In genomic region chr19:12668346-12668745, GRCh38 we compare ENCODE assay signal across 8 cellular contexts. TPM values are rescaled to one million over a fixed set of nuclear protein-coding genes. Genes with fewer than 3 reads are reported as not detected.
A peak's percentile ranks its signal among the peaks of the same experiment; 100 is the strongest.
DNase-seq lines count a peak whose midpoint lies in the region; ATAC-seq and TF ChIP-seq lines count a peak whose summit lies in the region.

No MANE protein-coding gene starts in this region.

- H3K9ac ChIP-seq in SK-N-MC (ENCODE audit: insufficient read length), result peak overlapping the region; percentile 96
- H3K9ac ChIP-seq in fibroblast of lung (ENCODE audit: insufficient read depth, low read length), result peak overlapping the region; percentile 91

- 61 to 78% (median 62%) methylated on average over 8 of the region's 8 CpGs for WGBS in psoas muscle, 3 donors

- peak overlapping the region; percentile 77 for H3K4me2 ChIP-seq in fibroblast of lung (ENCODE audit: extremely low read depth, insufficient read depth, low read length)

- intact Hi-C loops in psoas muscle (cut with DNase I), result no loop called here

- H3K4me1 ChIP-seq in fibroblast of lung (ENCODE audit: control insufficient read depth, extremely low read depth, insufficient read depth, low read length), result peaks cover 12% of the 10 kb centered on the region
- peaks cover 33% of the 10 kb centered on the region for H3K4me1 ChIP-seq in psoas muscle

- ATAC-seq in psoas muscle, result no peak
- no peak for ATAC-seq in GM18868 (IDR thresholded peaks at IDR 0.05; ENCODE audit: unreplicated experiment)
- no peak for ATAC-seq in GM19395 (IDR thresholded peaks at IDR 0.05; ENCODE audit: unreplicated experiment)

- no peaks in the 10 kb centered on the region for H3K27me3 ChIP-seq in GM06990 (replicated peaks; ENCODE audit: control insufficient read depth, insufficient read depth, low read length)
- H3K27me3 ChIP-seq in fibroblast of lung (ENCODE audit: control insufficient read depth, insufficient read depth, low read length), result no peaks in the 10 kb centered on the region
- H3K27me3 ChIP-seq in psoas muscle (ENCODE audit: insufficient read depth in 3 of 3, low read length in 2 of 3), result no peaks in the 10 kb centered on the region

- no peaks in the 10 kb centered on the region for H3K9me3 ChIP-seq in SK-N-MC (ENCODE audit: low read depth, low read length)
- no peaks in the 10 kb centered on the region for H3K9me3 ChIP-seq in fibroblast of lung (ENCODE audit: control insufficient read depth, insufficient read depth, low read depth, low read length)
- H3K9me3 ChIP-seq in psoas muscle, result no peaks in the 10 kb centered on the region

- H3K27ac ChIP-seq in SK-N-MC (no peak overlapping the region), fibroblast of lung (ENCODE audit: insufficient read depth, low read length) (peak overlapping the region; percentile 100), psoas muscle (peak overlapping the region; percentile 98)

- H3K36me3 ChIP-seq in GM06990 (ENCODE audit: control insufficient read depth, insufficient read depth, low read length), result peaks cover 23% of the 10 kb centered on the region
- H3K36me3 ChIP-seq in SK-N-MC (ENCODE audit: insufficient read depth, low read length), result peaks cover 12% of the 10 kb centered on the region; the same call in 1 of the 2 replicates
- H3K36me3 ChIP-seq in fibroblast of lung (ENCODE audit: control insufficient read depth, insufficient read depth, low read length), result peaks cover 9% of the 10 kb centered on the region
- H3K36me3 ChIP-seq in psoas muscle (ENCODE audit: insufficient read depth in 1 of 2, low read depth in 1 of 2), result peaks cover 0 to 44% of the 10 kb centered on the region in 2 donors

- H2AFZ ChIP-seq in fibroblast of lung (ENCODE audit: low read length), result no peak overlapping the region

- H3K79me2 ChIP-seq in fibroblast of lung (ENCODE audit: control insufficient read depth, insufficient read depth, low read length), result peaks cover 30% of the 10 kb centered on the region

- H3K4me3 ChIP-seq in GM06990 (replicated peaks; ENCODE audit: low read depth, low read length) (peak overlapping the region; percentile 84), SK-N-MC (peak overlapping the region; percentile 94), fibroblast of lung (replicated peaks in 1 of 4; ENCODE audit: control extremely low read depth in 1 of 4, insufficient read depth in 1 of 4, low read depth in 3 of 4, low read length in 4 of 4) (peak overlapping the region; percentile 86 to 94 (median 88)), psoas muscle (peak overlapping the region; percentile 98)

- no peaks in the 10 kb centered on the region for H4K20me1 ChIP-seq in fibroblast of lung (ENCODE audit: control insufficient read depth, extremely low read depth, insufficient read depth, low read length)

- TF ChIP-seq CTCF in GM06990 (IDR thresholded peaks at IDR 0.05; ENCODE audit: insufficient read depth, low read length, poor library complexity, severe bottlenecking), result no peak
- no peak for TF ChIP-seq CTCF in fibroblast of lung (conservative IDR thresholded peaks at IDR 0.05 in 1 of 2, IDR thresholded peaks at IDR 0.05 in 1 of 2; ENCODE audit: low read depth in 1 of 2, low read length in 2 of 2)
- TF ChIP-seq CTCF in psoas muscle (IDR thresholded peaks at IDR 0.05), result no peak

- DNase-seq in GM06990 (ENCODE audit: extremely low read depth, insufficient read length) (no peak), SK-N-MC (ENCODE audit: low read depth, low spot score) (no peak), fibroblast of lung (ENCODE audit: low read depth in 2 of 2) (no peak), psoas muscle (no peak), NCI-H82 treated with DMSO at 0.1 percent for 48 hours (lab: John Stamatoyannopoulos, UW; ENCODE audit: unreplicated experiment) (no peak)
- DNase-seq in stimulated activated naive CD4-positive, alpha-beta T cell (lab: John Stamatoyannopoulos, UW), result no peak

RNA-seq across cellular contexts. Expression of gene WDR83, which starts 1.7 kb away (rescaled TPM):
- total RNA-seq in fibroblast of lung (8.7 and 11.7 TPM in 2 replicates), psoas muscle (1 to 10 TPM; 1.8 to 5.8 (median 3.7) TPM)
- polyA plus RNA-seq in fibroblast of lung (4.1 and 5.1 TPM in 2 replicates), psoas muscle (1 to 10 TPM; 3.8 to 9.1 (median 5.8) TPM)
- polyA plus RNA-seq in fibroblast of lung (2012), result 8.5 and 10.4 TPM in 2 replicates
- 4.8 and 6.3 TPM in 2 replicates for polyA minus RNA-seq in fibroblast of lung (ENCODE audit: low replicate concordance)

RNA-seq across cellular contexts. Expression of gene MAN2B1, which starts 1.8 kb away (rescaled TPM):
- total RNA-seq in fibroblast of lung, result 33.1 and 36.0 TPM in 2 replicates
- polyA plus RNA-seq in fibroblast of lung, result 28.3 and 30.7 TPM in 2 replicates
- 31.8 and 38.8 TPM in 2 replicates for polyA plus RNA-seq in fibroblast of lung (2012)
- 21.2 and 23.2 TPM in 2 replicates for polyA minus RNA-seq in fibroblast of lung (ENCODE audit: low replicate concordance)
- total RNA-seq in psoas muscle, result 10 to 100 TPM; 14.6 to 20.5 (median 16.2) TPM
- polyA plus RNA-seq in psoas muscle, result 10 to 100 TPM in 2 of 3 donors, 1 to 10 TPM in 1; 9.6 to 17.8 (median 14.1) TPM

RNA-seq across cellular contexts. Expression of gene DHPS, which starts 13.3 kb away (rescaled TPM):
- total RNA-seq in fibroblast of lung, result 56.5 and 60.4 TPM in 2 replicates
- 43.2 and 52.2 TPM in 2 replicates for polyA plus RNA-seq in fibroblast of lung
- polyA plus RNA-seq in fibroblast of lung (2012), result 41.3 and 53.9 TPM in 2 replicates
- 61.2 and 81.9 TPM in 2 replicates for polyA minus RNA-seq in fibroblast of lung (ENCODE audit: low replicate concordance)
- total RNA-seq in psoas muscle, result 10 to 100 TPM; 75.6 to 86.7 (median 82.9) TPM
- polyA plus RNA-seq in psoas muscle, result 10 to 100 TPM; 70.0 to 84.2 (median 83.8) TPM

RNA-seq across cellular contexts. Expression of gene GNG14, which starts 19.5 kb away (rescaled TPM):
- total RNA-seq in fibroblast of lung, result not detected in 2 replicates
- not detected in 2 replicates for polyA plus RNA-seq in fibroblast of lung
- polyA plus RNA-seq in fibroblast of lung (2012), result not detected in 2 replicates
- polyA minus RNA-seq in fibroblast of lung (ENCODE audit: low replicate concordance), result 2.9 TPM in 1 of 2 replicates, not detected in the other
- not detected for total RNA-seq in psoas muscle
- polyA plus RNA-seq in psoas muscle, result not detected

RNA-seq across cellular contexts. Expression of gene FBXW9, which starts 28.1 kb away (rescaled TPM):
- total RNA-seq in fibroblast of lung (3.1 and 3.3 TPM in 2 replicates), psoas muscle (1 to 10 TPM; 1.2 to 2.2 (median 1.6) TPM)
- polyA plus RNA-seq in fibroblast of lung (3.3 and 4.4 TPM in 2 replicates), psoas muscle (1 to 10 TPM; 4.1 to 9.2 (median 4.4) TPM)
- polyA plus RNA-seq in fibroblast of lung (2012), result 6.4 and 6.9 TPM in 2 replicates
- 6.7 and 10.1 TPM in 2 replicates for polyA minus RNA-seq in fibroblast of lung (ENCODE audit: low replicate concordance)
